1 cellular context compared by ENCODE assay signal in the genomic region with DNA sequence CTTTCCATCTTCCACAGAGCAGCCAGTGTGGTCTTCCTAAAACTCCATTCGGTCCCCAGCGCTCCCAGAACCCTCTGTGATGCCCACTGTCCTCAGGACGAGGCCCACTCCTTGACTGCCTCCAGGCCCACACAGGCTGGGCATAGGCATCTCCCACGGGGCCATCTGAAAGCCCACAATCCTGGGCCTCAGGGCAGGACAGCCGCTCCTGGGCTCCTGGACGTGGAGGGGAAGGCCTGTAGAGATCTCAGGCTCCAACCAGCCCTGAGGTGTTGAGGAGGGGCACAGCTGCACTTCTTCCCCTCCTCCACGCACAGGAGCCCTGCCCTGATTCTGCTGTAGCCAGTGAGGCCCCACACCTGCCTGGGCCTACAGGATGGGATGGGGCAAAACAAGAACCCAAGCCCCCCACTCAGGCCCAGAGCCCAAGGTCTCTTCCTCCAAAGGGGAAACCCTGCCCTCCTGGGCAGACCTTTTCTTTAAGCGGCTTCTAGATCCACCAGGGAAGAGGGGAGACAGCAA.
TF ChIP-seq lines count a peak whose summit lies in the region.

No MANE protein-coding gene starts in this region.

TF ChIP-seq in HepG2, 621 proteins besides CTCF, POLR2A, EP300 and RAD21:
- TF ChIP-seq, protein P1, sequence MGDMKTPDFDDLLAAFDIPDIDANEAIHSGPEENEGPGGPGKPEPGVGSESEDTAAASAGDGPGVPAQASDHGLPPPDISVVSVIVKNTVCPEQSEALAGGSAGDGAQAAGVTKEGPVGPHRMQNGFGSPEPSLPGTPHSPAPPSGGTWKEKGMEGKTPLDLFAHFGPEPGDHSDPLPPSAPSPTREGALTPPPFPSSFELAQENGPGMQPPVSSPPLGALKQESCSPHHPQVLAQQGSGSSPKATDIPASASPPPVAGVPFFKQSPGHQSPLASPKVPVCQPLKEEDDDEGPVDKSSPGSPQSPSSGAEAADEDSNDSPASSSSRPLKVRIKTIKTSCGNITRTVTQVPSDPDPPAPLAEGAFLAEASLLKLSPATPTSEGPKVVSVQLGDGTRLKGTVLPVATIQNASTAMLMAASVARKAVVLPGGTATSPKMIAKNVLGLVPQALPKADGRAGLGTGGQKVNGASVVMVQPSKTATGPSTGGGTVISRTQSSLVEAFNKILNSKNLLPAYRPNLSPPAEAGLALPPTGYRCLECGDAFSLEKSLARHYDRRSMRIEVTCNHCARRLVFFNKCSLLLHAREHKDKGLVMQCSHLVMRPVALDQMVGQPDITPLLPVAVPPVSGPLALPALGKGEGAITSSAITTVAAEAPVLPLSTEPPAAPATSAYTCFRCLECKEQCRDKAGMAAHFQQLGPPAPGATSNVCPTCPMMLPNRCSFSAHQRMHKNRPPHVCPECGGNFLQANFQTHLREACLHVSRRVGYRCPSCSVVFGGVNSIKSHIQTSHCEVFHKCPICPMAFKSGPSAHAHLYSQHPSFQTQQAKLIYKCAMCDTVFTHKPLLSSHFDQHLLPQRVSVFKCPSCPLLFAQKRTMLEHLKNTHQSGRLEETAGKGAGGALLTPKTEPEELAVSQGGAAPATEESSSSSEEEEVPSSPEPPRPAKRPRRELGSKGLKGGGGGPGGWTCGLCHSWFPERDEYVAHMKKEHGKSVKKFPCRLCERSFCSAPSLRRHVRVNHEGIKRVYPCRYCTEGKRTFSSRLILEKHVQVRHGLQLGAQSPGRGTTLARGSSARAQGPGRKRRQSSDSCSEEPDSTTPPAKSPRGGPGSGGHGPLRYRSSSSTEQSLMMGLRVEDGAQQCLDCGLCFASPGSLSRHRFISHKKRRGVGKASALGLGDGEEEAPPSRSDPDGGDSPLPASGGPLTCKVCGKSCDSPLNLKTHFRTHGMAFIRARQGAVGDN (CRISPR knock-in tag; IDR thresholded peaks at IDR 0.05): peak; percentile 25; the same call in 1 of the 2 replicates
- no peak for TF ChIP-seq ZNF367 (CRISPR knock-in tag; IDR thresholded peaks at IDR 0.05; ENCODE audit: borderline replicate concordance)
